ENCODE assay signal across 1 cellular context in the genomic region with DNA sequence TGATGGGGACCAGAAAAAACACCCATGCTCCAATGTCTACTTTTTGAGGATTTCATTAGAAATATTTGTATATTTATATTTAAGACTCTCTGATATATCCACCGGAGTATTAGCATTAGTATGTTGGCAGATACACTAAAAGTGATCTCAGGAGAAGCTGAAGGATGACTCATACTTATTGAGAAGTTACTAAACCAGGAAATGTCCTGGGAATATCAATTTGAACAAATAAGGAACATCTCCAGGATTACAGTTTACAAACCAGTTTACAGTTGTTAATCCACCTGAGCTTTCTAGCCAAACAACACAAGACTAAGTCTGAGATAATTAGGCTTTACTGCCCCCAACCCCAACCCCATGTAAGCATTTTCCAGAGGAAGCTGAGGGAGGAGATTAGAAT.
TF ChIP-seq lines count a peak whose summit lies in the region.

No MANE protein-coding gene starts in this region.

TF ChIP-seq in IMR-90, 13 proteins besides CTCF, POLR2A, EP300 and RAD21:
- TF ChIP-seq FOS (IDR thresholded peaks at IDR 0.05; ENCODE audit: low read depth, low read length), result peak; percentile 90
- TF ChIP-seq BHLHE40 (IDR thresholded peaks at IDR 0.05; ENCODE audit: low read depth, low read length), result peak; percentile 22; the same call in 1 of the 2 replicates
- TF ChIP-seq RFX5 (IDR thresholded peaks at IDR 0.05; ENCODE audit: low read depth, low read length), result no peak
TF ChIP-seq in IMR-90: peak in this region for 2.
